ENCODE assay signal across 10 cellular contexts in the genomic region with DNA sequence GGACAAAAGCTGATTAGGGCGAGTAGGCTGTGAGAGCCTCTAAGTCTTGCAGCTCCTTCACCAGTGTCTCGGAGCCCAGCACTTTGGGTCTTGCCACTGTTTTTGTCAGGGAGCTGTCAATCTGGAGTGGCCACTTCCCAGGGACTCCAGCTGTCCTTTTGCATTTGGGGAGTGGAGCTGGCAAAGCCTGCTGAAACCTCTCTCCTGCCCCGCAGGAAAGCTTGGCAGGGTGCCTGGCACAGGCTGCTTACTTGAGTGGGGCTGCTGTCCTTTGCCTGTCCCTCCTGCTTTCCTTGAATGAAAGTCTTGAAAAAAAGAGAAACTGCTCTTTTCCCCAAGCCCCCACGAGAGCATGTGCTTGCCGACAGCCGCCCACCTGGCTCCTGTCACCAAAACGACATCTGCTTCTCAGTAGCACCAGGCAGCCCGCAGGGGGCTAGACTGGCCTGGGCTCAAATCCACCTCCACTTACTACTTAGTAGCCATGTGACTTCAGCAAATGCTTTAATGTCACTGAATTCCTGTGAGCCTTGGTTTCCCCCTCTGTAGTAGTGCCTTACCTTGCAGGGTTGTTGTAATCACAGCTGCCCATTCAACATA. TPM values are rescaled to one million over a fixed set of nuclear protein-coding genes. Genes with fewer than 3 reads are reported as not detected.
DNase-seq lines count a peak whose midpoint lies in the region; ATAC-seq, FAIRE-seq and TF ChIP-seq lines count a peak whose summit lies in the region.
"Had no signal": no experiment of that assay in that cellular context is flagged by ENCODE, and none has a peak within 500 bp of the region (broad histone marks: within the 10 kb centered on the region; RNA-seq: fewer than 3 reads in every experiment).

No MANE protein-coding gene starts in this region.

- WGBS in H9 (ENCODE audit: extremely low coverage, insufficient read length, low lambda C conversion rate), result no CpG with 5 or more reads among the region's 8 CpGs
- WGBS in pancreas, 2 donors, result 55 to 61% methylated on average over 8 of the region's 8 CpGs

- no peaks in the 10 kb centered on the region; a peak in 1 of 7 replicates for H3K36me3 Mint-ChIP-seq in H9 (ENCODE audit: insufficient read depth in 1 of 3, low read depth in 3 of 3)

- no peak overlapping the region for H3K9ac ChIP-seq in H9 (ENCODE audit: extremely low read depth, insufficient read length, low read length)

- intact Hi-C loops in Panc1 (cut with micrococcal nuclease; ENCODE audit: unreplicated experiment), result no loop called here
- intact Hi-C loops in head of caudate nucleus (cut with DNase I), result no loop called here
- intact Hi-C loops in pancreas (cut with DNase I), result no loop called here

- H3K27ac Mint-ChIP-seq in H9, result no peak overlapping the region

- no peak overlapping the region for H4K5ac ChIP-seq in H9 (ENCODE audit: insufficient read length, low read depth, low read length)

- H3K36me3 ChIP-seq in Panc1 (ENCODE audit: control insufficient read depth, insufficient read depth, low read length) (no peaks in the 10 kb centered on the region), pancreas (no peaks in the 10 kb centered on the region)
- H3K36me3 ChIP-seq: SJSA1 had no signal

- no peak overlapping the region for H3K23ac ChIP-seq in H9 (ENCODE audit: insufficient read length, low read depth, low read length)

- no peak overlapping the region for H2AFZ ChIP-seq in H9 (ENCODE audit: low read length)

- H3K27me3 ChIP-seq in H9 (ENCODE audit: insufficient read depth, low read length), result no peaks in the 10 kb centered on the region
- no peaks in the 10 kb centered on the region for H3K27me3 ChIP-seq in Panc1 (ENCODE audit: control insufficient read depth, insufficient read depth, low read length)
- no peaks in the 10 kb centered on the region for H3K27me3 ChIP-seq in pancreas
- H3K27me3 ChIP-seq: SJSA1 had no signal

- H3K9me3 ChIP-seq in H9 (ENCODE audit: control insufficient read depth, low read depth, low read length) (no peaks in the 10 kb centered on the region), Panc1 (ENCODE audit: control insufficient read depth, insufficient read depth, low read depth, low read length) (no peaks in the 10 kb centered on the region), pancreas (no peaks in the 10 kb centered on the region)
- H3K9me3 ChIP-seq: SJSA1 had no signal

- no peaks in the 10 kb centered on the region; a peak in 1 of 5 replicates for H3K9me3 Mint-ChIP-seq in H9

- H2BK20ac ChIP-seq in H9 (ENCODE audit: low read depth, low read length, poor library complexity, severe bottlenecking), result no peak overlapping the region

- 0 out of 2 replicates have a peak, but pooled peaks cover 3% of the 10 kb centered on the region for H3K4me1 ChIP-seq in H9 (ENCODE audit: insufficient read depth, low read length)
- 0 out of 2 replicates have a peak, but pooled peaks cover under 1% of the 10 kb centered on the region for H3K4me1 ChIP-seq in Panc1 (ENCODE audit: control insufficient read depth, insufficient read depth, low read length)
- H3K4me1 ChIP-seq in pancreas, result no peaks in the 10 kb centered on the region
- H3K4me1 ChIP-seq: SJSA1 had no signal

- no peak overlapping the region for H3T11ph ChIP-seq in H9 (ENCODE audit: low read length)

- H3K56ac ChIP-seq in H9 (ENCODE audit: insufficient read length, low read depth, low read length), result no peak overlapping the region

- no peak overlapping the region for H2BK12ac ChIP-seq in H9 (ENCODE audit: insufficient read length, low read depth, low read length)

- H3K4me3 Mint-ChIP-seq in H9, result peak overlapping the region in 1 of 2 experiments; percentile 30; a peak in 1 of 5 replicates

- DNase-seq in H9, result peak; percentile 43
- DNase-seq in Panc1 (ENCODE audit: low read depth, low spot score), result no peak
- DNase-seq in head of caudate nucleus, result peak in 38 of 42 donors; percentile 13 to 71 (median 48)
- peak in 5 of 6 donors; percentile 15 to 71 (median 42) for DNase-seq in pancreas
- DNase-seq in T1000 (lab: John Stamatoyannopoulos, UW), result no peak
- no peak for DNase-seq in kidney tubule cell (ENCODE audit: low spot score)

- no peak overlapping the region for H2AK5ac ChIP-seq in H9 (ENCODE audit: insufficient read length, low read length)

- H2BK120ac ChIP-seq in H9 (ENCODE audit: low read depth, low read length, poor library complexity, severe bottlenecking), result no peak overlapping the region

- H3K79me2 ChIP-seq in H9 (ENCODE audit: insufficient read depth, low read length), result peaks cover 15% of the 10 kb centered on the region; the same call in 1 of the 2 replicates

- POLR2A ChIA-PET in Panc1 (lab: Charles Lee), result no interaction called here

- H4K8ac ChIP-seq in H9 (replicated peaks; ENCODE audit: insufficient read length, low read depth, low read length), result no peak overlapping the region

- peaks cover 22% of the 10 kb centered on the region for H3K79me1 ChIP-seq in H9 (ENCODE audit: insufficient read depth, low read depth, low read length, poor library complexity, severe bottlenecking)

- no peaks in the 10 kb centered on the region for H3K27me3 Mint-ChIP-seq in H9 (ENCODE audit: low read depth)

- no peaks in the 10 kb centered on the region for H4K20me1 ChIP-seq in H9 (ENCODE audit: control insufficient read depth, insufficient read depth, insufficient read length)

- H3K23me2 ChIP-seq in H9 (ENCODE audit: insufficient read length, low read depth, low read length, poor library complexity, severe bottlenecking), result no peaks in the 10 kb centered on the region

- no peak overlapping the region for H4K91ac ChIP-seq in H9 (ENCODE audit: insufficient read length, low read depth, low read length)

- H3K4ac ChIP-seq in H9 (ENCODE audit: low read depth, low read length), result no peak overlapping the region

- no TSS peak for BruUV-seq in Panc1 (replicated peaks; lab: Mats Ljungman, UMichigan)

- peaks cover 29 to 31% of the 10 kb centered on the region in 2 experiments for H3K4me1 Mint-ChIP-seq in H9

- H3K18ac ChIP-seq in H9 (ENCODE audit: insufficient read length, low read depth, low read length), result no peak overlapping the region

- H3K4me2 ChIP-seq in H9 (ENCODE audit: insufficient read depth, insufficient read length, low read length), result no peak overlapping the region

- TF ChIP-seq CTCF in H9 (conservative IDR thresholded peaks at IDR 0.05) (peak; percentile 38; the same call in 2 of the 3 replicates), Panc1 (IDR thresholded peaks at IDR 0.05) (no peak), pancreas (IDR thresholded peaks at IDR 0.05) (no peak)

- ATAC-seq in Panc1, result 0 out of 2 replicates have a peak, but pooled peaks have one; percentile 33
- peak in 2 of 4 donors; percentile 41 to 60 for ATAC-seq in pancreas
- ATAC-seq in HG03565 (IDR thresholded peaks at IDR 0.05; ENCODE audit: unreplicated experiment), result no peak
- ATAC-seq in GM21825 (IDR thresholded peaks at IDR 0.05; ENCODE audit: unreplicated experiment), result no peak

- no peak overlapping the region for H3K27ac ChIP-seq in H9 (ENCODE audit: insufficient read length, low read depth, low read length)
- no peak overlapping the region for H3K27ac ChIP-seq in Panc1 (ENCODE audit: low read length)
- no peak overlapping the region for H3K27ac ChIP-seq in pancreas
- H3K27ac ChIP-seq: SJSA1 had no signal

- no peak for FAIRE-seq in pancreas (lab: Jason Lieb, UNC)
- FAIRE-seq: G401.6 had no signal

- H2BK15ac ChIP-seq in H9 (ENCODE audit: low read depth, low read length), result no peak overlapping the region

- CTCF ChIA-PET in Panc1 (lab: Charles Lee), result interaction anchor here (1.2 kb wide), 1 partner anchor 17 kb away, joined by 3 read pairs; no protein-coding TSS in a partner anchor

- H3K4me3 ChIP-seq in Panc1 (ENCODE audit: low read depth in 2 of 2, low read length in 2 of 2) (no peak overlapping the region), pancreas (no peak overlapping the region)
- H3K4me3 ChIP-seq: SJSA1 had no signal

- in situ Hi-C loops in Panc1 (cut with HindIII; ENCODE audit: low pct_unique_long_range_greater_than_20kb, low sequenced_read_pairs), result no loop called here

- no peak overlapping the region for H2BK5ac ChIP-seq in H9 (ENCODE audit: insufficient read length, low read length)

- no peak overlapping the region for H3K14ac ChIP-seq in H9 (ENCODE audit: insufficient read depth, low read length)

RNA-seq across cellular contexts. Expression of a gene that starts 13.7 kb away (rescaled TPM):
- total RNA-seq in H9 (2021) (26.0 and 26.7 TPM in 2 replicates), Panc1 (2021; ENCODE audit: unreplicated experiment) (27.8 TPM), pancreas (1 to 10 TPM; 4.5 to 6.1 (median 5.1) TPM)
- 15.4 TPM for polyA plus RNA-seq in Panc1 (2012; ENCODE audit: insufficient read length)
- 1 to 10 TPM; 1.1 to 2.3 TPM for polyA plus RNA-seq in pancreas

Comparison
In these comparisons a context has a peak if more than half of its experiments do, and no peak if none do; other contexts are left out.
1. DNase-seq: peak in H9 (single experiment), head of caudate nucleus (38 of 42) and pancreas (5 of 6); none in Panc1 (single experiment), T1000 (single experiment) and kidney tubule cell (single experiment).